Comparison of ENCODE assay signal across 28 cellular contexts in genomic region chr2:16362611-16363010, GRCh38.
"Had no signal": no experiment of that assay in that cellular context is flagged by ENCODE, and none has a peak within 500 bp of the region (broad histone marks: within the 10 kb centered on the region; RNA-seq: fewer than 3 reads in every experiment).

No MANE protein-coding gene starts in this region.

- H3K4me1 ChIP-seq: stomach, suprapubic skin, testis, thyroid gland, tibial artery, tibial nerve, transverse colon, upper lobe of left lung, upper lobe of right lung, uterus, vagina had no signal

- H3K4me1 Mint-ChIP-seq: stimulated activated effector memory CD8-positive, alpha-beta T cell treated with anti-CD3 and anti-CD28 coated beads, Interleukin-12 subunit alpha, Interleukin-12 subunit beta, amount 100 ng/mL, for 72 hours; stimulated activated memory B cell treated with anti-CD40 and anti-IgM and Interleukin-4, amounts not matched to agents 10 μg/mL and 1 μg/mL and 100 μg/mL, for 72 hours; stimulated activated naive B cell treated with anti-CD40 and anti-IgM and Interleukin-4, amounts not matched to agents 10 μg/mL and 1 μg/mL and 100 μg/mL, for 72 hours; stimulated activated naive CD8-positive, alpha-beta T cell treated with anti-CD3 and anti-CD28 coated beads, Interleukin-15, amount 100 ng/mL, for 72 hours had no signal

- H3K36me3 Mint-ChIP-seq: stimulated activated effector memory CD8-positive, alpha-beta T cell treated with anti-CD3 and anti-CD28 coated beads, Interleukin-12 subunit alpha, Interleukin-12 subunit beta, amount 100 ng/mL, for 72 hours; stimulated activated memory B cell treated with anti-CD40 and anti-IgM and Interleukin-4, amounts not matched to agents 10 μg/mL and 1 μg/mL and 100 μg/mL, for 72 hours; stimulated activated naive B cell treated with anti-CD40 and anti-IgM and Interleukin-4, amounts not matched to agents 10 μg/mL and 1 μg/mL and 100 μg/mL, for 72 hours had no signal

- H3K27me3 Mint-ChIP-seq: stimulated activated memory B cell treated with anti-CD40 and anti-IgM and Interleukin-4, amounts not matched to agents 10 μg/mL and 1 μg/mL and 100 μg/mL, for 72 hours; stimulated activated naive B cell treated with anti-CD40 and anti-IgM and Interleukin-4, amounts not matched to agents 10 μg/mL and 1 μg/mL and 100 μg/mL, for 72 hours; stimulated activated naive CD8-positive, alpha-beta T cell treated with anti-CD3 and anti-CD28 coated beads, Interleukin-15, amount 100 ng/mL, for 72 hours; stimulated activated naive CD8-positive, alpha-beta T cell treated with anti-CD3 and anti-CD28 coated beads, Interleukin-15, Interleukin-2, amounts not matched to agents 100 ng/mL and 50 ng/mL, for 24 hours; type B pancreatic cell had no signal

- H3K27me3 ChIP-seq: stomach, suprapubic skin, testis, thyroid gland, tibial artery, tibial nerve, transverse colon, upper lobe of left lung, upper lobe of right lung, uterus, vagina had no signal

- H3K9me3 Mint-ChIP-seq: stimulated activated effector memory CD8-positive, alpha-beta T cell treated with anti-CD3 and anti-CD28 coated beads, Interleukin-12 subunit alpha, Interleukin-12 subunit beta, amount 100 ng/mL, for 72 hours; stimulated activated memory B cell treated with anti-CD40 and anti-IgM and Interleukin-4, amounts not matched to agents 10 μg/mL and 1 μg/mL and 100 μg/mL, for 72 hours; stimulated activated naive B cell treated with anti-CD40 and anti-IgM and Interleukin-4, amounts not matched to agents 10 μg/mL and 1 μg/mL and 100 μg/mL, for 72 hours; stimulated activated naive CD8-positive, alpha-beta T cell treated with anti-CD3 and anti-CD28 coated beads, Interleukin-15, amount 100 ng/mL, for 72 hours; stimulated activated naive CD8-positive, alpha-beta T cell treated with anti-CD3 and anti-CD28 coated beads, Interleukin-15, Interleukin-2, amounts not matched to agents 100 ng/mL and 50 ng/mL, for 24 hours; type B pancreatic cell had no signal

- H3K4me3 Mint-ChIP-seq: stimulated activated effector memory CD8-positive, alpha-beta T cell treated with anti-CD3 and anti-CD28 coated beads, Interleukin-12 subunit alpha, Interleukin-12 subunit beta, amount 100 ng/mL, for 72 hours; stimulated activated memory B cell treated with anti-CD40 and anti-IgM and Interleukin-4, amounts not matched to agents 10 μg/mL and 1 μg/mL and 100 μg/mL, for 72 hours; stimulated activated naive B cell treated with anti-CD40 and anti-IgM and Interleukin-4, amounts not matched to agents 10 μg/mL and 1 μg/mL and 100 μg/mL, for 72 hours; stimulated activated naive CD8-positive, alpha-beta T cell treated with anti-CD3 and anti-CD28 coated beads, Interleukin-15, amount 100 ng/mL, for 72 hours; stimulated activated naive CD8-positive, alpha-beta T cell treated with anti-CD3 and anti-CD28 coated beads, Interleukin-15, Interleukin-2, amounts not matched to agents 100 ng/mL and 50 ng/mL, for 24 hours; type B pancreatic cell had no signal

- H3K36me3 ChIP-seq: stomach, suprapubic skin, thoracic aorta, thyroid gland, tibial artery, tibial nerve, transverse colon, upper lobe of left lung, upper lobe of right lung, uterus, vagina had no signal

- H3K9me3 ChIP-seq: suprapubic skin, testis, thyroid gland, tibial artery, transverse colon, upper lobe of right lung, uterus, vagina had no signal

- DNase-seq: stimulated activated CD4-positive, alpha-beta T cell treated with anti-CD3 and anti-CD28 coated beads, Interleukin-2, amount 100 ng/mL, for 48 hours; stimulated activated CD4-positive, alpha-beta T cell treated with anti-CD3 and anti-CD28 coated beads, Interleukin-4, amount 100 ng/mL, for 1 hour; stimulated activated CD4-positive, alpha-beta T cell treated with anti-CD3 and anti-CD28 coated beads, Interleukin-4, amount 100 ng/mL, for 24 hours; stimulated activated CD4-positive, alpha-beta T cell treated with anti-CD3 and anti-CD28 coated beads, Interleukin-4, amount 100 ng/mL, for 4 hours; stimulated activated CD8-positive, alpha-beta memory T cell treated with anti-CD3 and anti-CD28 coated beads, Interleukin-4, amount 100 ng/mL, for 48 hours; stimulated activated naive B cell treated with anti-CD40 and anti-IgM and Interleukin-4, amounts not matched to agents 10 μg/mL and 1 μg/mL and 100 μg/mL, for 72 hours; stimulated activated naive CD4-positive, alpha-beta T cell; stimulated activated naive CD4-positive, alpha-beta T cell treated with Interleukin-2 at 50 U/mL for 16 hours; stimulated activated naive CD8-positive, alpha-beta T cell treated with anti-CD3 and anti-CD28 coated beads, Interleukin-15, amount 100 ng/mL, for 72 hours; stimulated activated naive CD8-positive, alpha-beta T cell treated with anti-CD3 and anti-CD28 coated beads, Interleukin-15, Interleukin-2, amounts not matched to agents 100 U/mL and 50 U/mL, for 24 hours; stomach; substantia nigra; testis; thyroid gland; tibial artery; transverse colon; trophoblast cell; upper lobe of left lung; upper lobe of right lung; uterus had no signal

- H3K27ac Mint-ChIP-seq: stimulated activated effector memory CD8-positive, alpha-beta T cell treated with anti-CD3 and anti-CD28 coated beads, Interleukin-12 subunit alpha, Interleukin-12 subunit beta, amount 100 ng/mL, for 72 hours; stimulated activated memory B cell treated with anti-CD40 and anti-IgM and Interleukin-4, amounts not matched to agents 10 μg/mL and 1 μg/mL and 100 μg/mL, for 72 hours; stimulated activated naive B cell treated with anti-CD40 and anti-IgM and Interleukin-4, amounts not matched to agents 10 μg/mL and 1 μg/mL and 100 μg/mL, for 72 hours; stimulated activated naive CD8-positive, alpha-beta T cell treated with anti-CD3 and anti-CD28 coated beads, Interleukin-15, amount 100 ng/mL, for 72 hours; stimulated activated naive CD8-positive, alpha-beta T cell treated with anti-CD3 and anti-CD28 coated beads, Interleukin-15, Interleukin-2, amounts not matched to agents 100 ng/mL and 50 ng/mL, for 24 hours; type B pancreatic cell had no signal

- H3K4me3 ChIP-seq: stomach, suprapubic skin, testis, thoracic aorta, thyroid gland, tibial artery, tibial nerve, transverse colon, upper lobe of left lung, upper lobe of right lung, uterus, vagina had no signal
